ENCODE assay signal across 8 cellular contexts in genomic region chr12:27524489-27524835, GRCh38. TPM values are rescaled to one million over a fixed set of nuclear protein-coding genes. Genes with fewer than 3 reads are reported as not detected.
DNase-seq lines count a peak whose midpoint lies in the region; ATAC-seq and TF ChIP-seq lines count a peak whose summit lies in the region.

No MANE protein-coding gene starts in this region.

- H3K4me3 ChIP-seq in ascending aorta = peak overlapping the region; percentile 77 to 79

- TF ChIP-seq CTCF in ascending aorta (IDR thresholded peaks at IDR 0.05) = no peak

- intact Hi-C loops in ascending aorta (cut with DNase I) = loop anchor here (2.0 to 10.0 kb wide), 4 partner anchors 30 to 190 kb away; partner anchors contain the start of gene BMAL2

- H3K9me3 ChIP-seq in ascending aorta = no peaks in the 10 kb centered on the region

- peaks cover 17% of the 10 kb centered on the region for H3K27me3 Mint-ChIP-seq in stimulated activated naive CD8-positive, alpha-beta T cell treated with anti-CD3 and anti-CD28 coated beads, Interleukin-15, Interleukin-2, amounts not matched to agents 100 ng/mL and 50 ng/mL, for 24 hours
- H3K27me3 Mint-ChIP-seq in memory B cell = peaks cover 7% of the 10 kb centered on the region

- H3K27me3 ChIP-seq in ascending aorta = no peaks in the 10 kb centered on the region

- H3K27ac Mint-ChIP-seq in stimulated activated naive CD8-positive, alpha-beta T cell treated with anti-CD3 and anti-CD28 coated beads, Interleukin-15, Interleukin-2, amounts not matched to agents 100 ng/mL and 50 ng/mL, for 24 hours = no peak overlapping the region
- H3K27ac Mint-ChIP-seq in memory B cell = no peak overlapping the region

- no peaks in the 10 kb centered on the region for H3K36me3 ChIP-seq in ascending aorta

- H3K36me3 Mint-ChIP-seq in stimulated activated naive CD8-positive, alpha-beta T cell treated with anti-CD3 and anti-CD28 coated beads, Interleukin-15, Interleukin-2, amounts not matched to agents 100 ng/mL and 50 ng/mL, for 24 hours (ENCODE audit: low read depth) = no peaks in the 10 kb centered on the region
- H3K36me3 Mint-ChIP-seq in memory B cell = no peaks in the 10 kb centered on the region

- no peaks in the 10 kb centered on the region for H3K9me3 Mint-ChIP-seq in stimulated activated naive CD8-positive, alpha-beta T cell treated with anti-CD3 and anti-CD28 coated beads, Interleukin-15, Interleukin-2, amounts not matched to agents 100 ng/mL and 50 ng/mL, for 24 hours
- no peaks in the 10 kb centered on the region for H3K9me3 Mint-ChIP-seq in memory B cell

- H3K4me1 ChIP-seq in ascending aorta = peaks cover 3 to 16% of the 10 kb centered on the region in 2 donors

- peak overlapping the region; percentile 88 to 90 for H3K27ac ChIP-seq in ascending aorta

- no peak for ATAC-seq in stimulated activated naive CD8-positive, alpha-beta T cell treated with anti-CD3 and anti-CD28 coated beads, Interleukin-15, Interleukin-2, amounts not matched to agents 100 U/mL and 50 U/mL, for 24 hours
- no peak for ATAC-seq in memory B cell (ENCODE audit: low read depth)
- ATAC-seq in HG02642 (IDR thresholded peaks at IDR 0.05; ENCODE audit: poor library complexity, unreplicated experiment) = no peak
- ATAC-seq in GM18498 (IDR thresholded peaks at IDR 0.05; ENCODE audit: unreplicated experiment) = no peak
- ATAC-seq in HG03378 (IDR thresholded peaks at IDR 0.05; ENCODE audit: unreplicated experiment) = no peak

- no peak for DNase-seq in stimulated activated naive CD8-positive, alpha-beta T cell treated with anti-CD3 and anti-CD28 coated beads, Interleukin-15, Interleukin-2, amounts not matched to agents 100 U/mL and 50 U/mL, for 24 hours
- no peak for DNase-seq in ascending aorta (ENCODE audit: low spot score in 2 of 2)
- DNase-seq in memory B cell (ENCODE audit: low spot score in 2 of 2) = no peak
- no peak for DNase-seq in SW480 (ENCODE audit: low spot score)

- peaks cover 30% of the 10 kb centered on the region for H3K4me1 Mint-ChIP-seq in stimulated activated naive CD8-positive, alpha-beta T cell treated with anti-CD3 and anti-CD28 coated beads, Interleukin-15, Interleukin-2, amounts not matched to agents 100 ng/mL and 50 ng/mL, for 24 hours (ENCODE audit: low read depth)
- H3K4me1 Mint-ChIP-seq in memory B cell = peaks cover 10% of the 10 kb centered on the region

- H3K4me3 Mint-ChIP-seq in stimulated activated naive CD8-positive, alpha-beta T cell treated with anti-CD3 and anti-CD28 coated beads, Interleukin-15, Interleukin-2, amounts not matched to agents 100 ng/mL and 50 ng/mL, for 24 hours = peak overlapping the region; percentile 93
- peak overlapping the region; percentile 95 for H3K4me3 Mint-ChIP-seq in memory B cell

RNA-seq across cellular contexts. Expression of gene PPFIBP1, which starts 0.5 kb away (rescaled TPM):
- 56.4 TPM for total RNA-seq in ascending aorta
